Comparison of ENCODE assay signal across 17 cellular contexts in the genomic region with DNA sequence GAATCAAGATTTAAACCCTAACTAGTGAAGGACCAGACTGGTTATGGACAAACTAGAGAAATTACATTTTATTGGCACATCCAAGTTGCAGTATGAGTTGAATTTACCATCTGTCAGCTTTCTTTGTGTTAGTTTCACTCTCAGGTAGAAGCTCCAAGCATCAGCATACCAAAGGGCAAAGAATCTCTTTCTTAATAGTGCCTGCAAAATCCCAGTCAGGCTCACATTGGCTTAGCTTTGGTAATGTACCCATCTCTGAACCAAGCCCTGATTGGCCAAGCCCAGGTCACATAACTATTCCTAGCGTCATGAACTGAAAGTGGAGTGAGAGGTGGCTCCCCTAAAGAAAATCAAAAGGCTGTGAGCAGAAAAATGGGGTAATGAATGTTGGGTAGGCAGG.
A peak's percentile ranks its signal among the peaks of the same experiment; 100 is the strongest.
DNase-seq lines count a peak whose midpoint lies in the region; ATAC-seq, FAIRE-seq and TF ChIP-seq lines count a peak whose summit lies in the region.
"Had no signal": no experiment of that assay in that cellular context is flagged by ENCODE, and none has a peak within 500 bp of the region (broad histone marks: within the 10 kb centered on the region; RNA-seq: fewer than 3 reads in every experiment).

No MANE protein-coding gene starts in this region.

- FAIRE-seq in GM12878 (lab: Jason Lieb, UNC): no peak
- FAIRE-seq: keratinocyte had no signal

- H2AFZ ChIP-seq in GM12878 (ENCODE audit: control insufficient read depth, low read depth, low read length): peak overlapping the region; percentile 38

- no peaks in the 10 kb centered on the region for H3K27me3 Mint-ChIP-seq in T-helper 2 cell treated with Interferon-gamma antibody and Interleukin-4, amounts not matched to agents 5 μg/mL and 100 μg/mL, for 36 hours (ENCODE audit: low read depth)
- H3K27me3 Mint-ChIP-seq: activated naive CD8-positive, alpha-beta T cell treated with anti-CD3 and anti-CD28 coated beads, Interleukin-2, amount 10 ng/mL, durations not matched to agents 7 days and 5 days had no signal

- H3K9me3 Mint-ChIP-seq in T-helper 2 cell treated with Interferon-gamma antibody and Interleukin-4, amounts not matched to agents 5 μg/mL and 100 μg/mL, for 36 hours: no peaks in the 10 kb centered on the region
- H3K9me3 Mint-ChIP-seq: activated naive CD8-positive, alpha-beta T cell treated with anti-CD3 and anti-CD28 coated beads, Interleukin-2, amount 10 ng/mL, durations not matched to agents 7 days and 5 days; T-cell had no signal

- WGBS in GM12878 (ENCODE audit: insufficient coverage, insufficient replicate concordance, low lambda C conversion rate, missing lambda C conversion rate): 0% methylated on average over 1 of the region's 1 CpG
- 60 to 75% (median 65%) methylated on average over 1 of the region's 1 CpG for WGBS in psoas muscle, 3 donors

- CTCF ChIA-PET in GM12878 (lab: Yijun Ruan, JAX): interaction anchor here (5.2 to 50.9 kb wide), 4 partner anchors 10 to 418 kb away, joined by 31 to 939 read pairs (median 172); a partner anchor contains a TSS

- SMC1A ChIA-PET in GM12878 (lab: Charles Lee; ENCODE audit: uncharacterized antibody, unreplicated experiment): interaction anchor here (0.9 to 12.1 kb wide), 12 partner anchors 11 to 391 kb away, joined by 3 to 234 read pairs (median 4); no protein-coding TSS in a partner anchor

- 0 out of 4 replicates have a peak, but pooled peaks of 1 of the 2 experiments have one; percentile 27 for TF ChIP-seq EP300 in GM12878 (IDR thresholded peaks at IDR 0.05; ENCODE audit: borderline replicate concordance in 1 of 2, control insufficient read depth in 1 of 2, low read depth in 2 of 2, low read length in 2 of 2)

- peaks cover 72% of the 10 kb centered on the region for H3K4me1 ChIP-seq in left ventricle myocardium inferior
- H3K4me1 ChIP-seq in GM12878 (ENCODE audit: control insufficient read depth, insufficient read depth, low read length): peaks cover 43% of the 10 kb centered on the region
- H3K4me1 ChIP-seq in psoas muscle: peaks cover 15% of the 10 kb centered on the region

- intact Hi-C loops in left ventricle myocardium inferior (cut with micrococcal nuclease): loop anchor here (5.0 kb wide), 1 partner anchor 34 kb away; no protein-coding TSS in a partner anchor
- intact Hi-C loops in Right ventricle myocardium superior (cut with DNase I): loop anchor here (5.0 kb wide), 1 partner anchor 556 kb away; no protein-coding TSS in a partner anchor
- intact Hi-C loops in GM12878 (cut with micrococcal nuclease; ENCODE audit: unreplicated experiment): no loop called here
- intact Hi-C loops in psoas muscle (cut with DNase I): no loop called here

- no peak for TF ChIP-seq CTCF in left ventricle myocardium inferior (IDR thresholded peaks at IDR 0.05; ENCODE audit: borderline replicate concordance)
- no peak for TF ChIP-seq CTCF in GM12878 (IDR thresholded peaks at IDR 0.05 in 2 of 3, conservative IDR thresholded peaks at IDR 0.05 in 1 of 3; ENCODE audit: control insufficient read depth in 2 of 3, extremely low read depth in 1 of 3, insufficient read depth in 1 of 3, low read depth in 3 of 3, low read length in 3 of 3)
- TF ChIP-seq CTCF in psoas muscle (IDR thresholded peaks at IDR 0.05): no peak

- no TSS peak for BruUV-seq in GM12878 (replicated peaks; lab: Mats Ljungman, UMichigan)

- H4K20me1 ChIP-seq in GM12878 (ENCODE audit: control insufficient read depth, insufficient read depth): no peaks in the 10 kb centered on the region

- no peak for TF ChIP-seq POLR2A in GM12878 (IDR thresholded peaks at IDR 0.05; ENCODE audit: low read depth, low read length)

- POLR2A ChIA-PET in GM12878 (lab: Charles Lee): interaction anchor here (0.6 to 6.8 kb wide), 5 partner anchors 10 to 545 kb away, joined by 3 to 84 read pairs (median 3); no protein-coding TSS in a partner anchor

- no peaks in the 10 kb centered on the region for H3K36me3 Mint-ChIP-seq in T-helper 2 cell treated with Interferon-gamma antibody and Interleukin-4, amounts not matched to agents 5 μg/mL and 100 μg/mL, for 36 hours (ENCODE audit: low read depth)
- H3K36me3 Mint-ChIP-seq: T-cell had no signal

- H3K4me1 Mint-ChIP-seq in T-helper 2 cell treated with Interferon-gamma antibody and Interleukin-4, amounts not matched to agents 5 μg/mL and 100 μg/mL, for 36 hours (ENCODE audit: low read depth): peaks cover 50% of the 10 kb centered on the region

- no peak overlapping the region for H3K27ac Mint-ChIP-seq in T-helper 2 cell treated with Interferon-gamma antibody and Interleukin-4, amounts not matched to agents 5 μg/mL and 100 μg/mL, for 36 hours
- H3K27ac Mint-ChIP-seq: activated naive CD8-positive, alpha-beta T cell treated with anti-CD3 and anti-CD28 coated beads, Interleukin-2, amount 10 ng/mL, durations not matched to agents 7 days and 5 days had no signal

- TF ChIP-seq RAD21 in GM12878 (IDR thresholded peaks at IDR 0.05; ENCODE audit: insufficient read depth, low read depth, low read length): no peak

- H3K9me3 ChIP-seq in left ventricle myocardium inferior (replicated peaks): no peaks in the 10 kb centered on the region
- no peaks in the 10 kb centered on the region; the same call in 2 of the 3 replicates for H3K9me3 ChIP-seq in GM12878 (replicated peaks; ENCODE audit: control insufficient read depth, insufficient read depth, low read length)
- H3K9me3 ChIP-seq in psoas muscle: no peaks in the 10 kb centered on the region

- peaks cover 5% of the 10 kb centered on the region for H3K79me2 ChIP-seq in GM12878 (ENCODE audit: control insufficient read depth, insufficient read depth, low read length)

- H3K36me3 ChIP-seq in left ventricle myocardium inferior (no peaks in the 10 kb centered on the region), GM12878 (ENCODE audit: control insufficient read depth in 2 of 2, insufficient read depth in 2 of 2, low read length in 1 of 2) (no peaks in the 10 kb centered on the region), psoas muscle (ENCODE audit: insufficient read depth in 1 of 2, low read depth in 1 of 2) (no peaks in the 10 kb centered on the region)

- H3K27me3 ChIP-seq in left ventricle myocardium inferior (ENCODE audit: low read depth) (no peaks in the 10 kb centered on the region), GM12878 (replicated peaks in 1 of 2; ENCODE audit: control insufficient read depth in 2 of 2, insufficient read depth in 2 of 2, low read length in 1 of 2) (no peaks in the 10 kb centered on the region), psoas muscle (ENCODE audit: insufficient read depth in 3 of 3, low read length in 2 of 3) (no peaks in the 10 kb centered on the region)

- peak overlapping the region; percentile 76 for H3K4me3 ChIP-seq in left ventricle myocardium inferior
- H3K4me3 ChIP-seq in GM12878: no peak overlapping the region
- no peak overlapping the region for H3K4me3 ChIP-seq in psoas muscle

- DNase-seq in left ventricle myocardium inferior (no peak), Right ventricle myocardium superior (no peak), GM12878 (ENCODE audit: low read depth, low spot score) (peak; percentile 64), psoas muscle (no peak), superior temporal gyrus (ENCODE audit: extremely low spot score) (no peak)
- DNase-seq in T-helper 2 cell treated with Interferon-gamma antibody and Interleukin-4, amounts not matched to agents 5 μg/mL and 100 μg/mL, for 36 hours (ENCODE audit: low spot score): no peak
- DNase-seq: activated naive CD8-positive, alpha-beta T cell treated with anti-CD3 and anti-CD28 coated beads, Interleukin-2, amount 10 ng/mL, durations not matched to agents 7 days and 5 days; COR-L47; EL; Kasumi-1; midbrain; NCI-H1436 treated with DMSO at 0.1 percent for 48 hours; T-cell had no signal

- in situ Hi-C loops in GM12878 (cut with MboI): no loop called here

- ATAC-seq in Right ventricle myocardium superior (ENCODE audit: poor library complexity) (no peak), GM18861 (IDR thresholded peaks at IDR 0.05; ENCODE audit: unreplicated experiment) (peak; percentile 21), HG03064 (IDR thresholded peaks at IDR 0.05; ENCODE audit: low read depth, unreplicated experiment) (peak; percentile 15), GM12878 (peak; percentile 16), psoas muscle (no peak)
- ATAC-seq: esophagus mucosa, T-cell had no signal

- H3K9ac ChIP-seq in GM12878 (ENCODE audit: control insufficient read depth, insufficient read depth, low read length): no peak overlapping the region; the same call in 1 of the 2 replicates

- peak overlapping the region; percentile 56 for H3K4me2 ChIP-seq in GM12878 (ENCODE audit: control insufficient read depth, insufficient read depth)

- H3K4me3 Mint-ChIP-seq in T-helper 2 cell treated with Interferon-gamma antibody and Interleukin-4, amounts not matched to agents 5 μg/mL and 100 μg/mL, for 36 hours: no peak overlapping the region
- H3K4me3 Mint-ChIP-seq: activated naive CD8-positive, alpha-beta T cell treated with anti-CD3 and anti-CD28 coated beads, Interleukin-2, amount 10 ng/mL, durations not matched to agents 7 days and 5 days; T-cell had no signal

- H3K27ac ChIP-seq in left ventricle myocardium inferior (replicated peaks) (peak overlapping the region; percentile 100), GM12878 (ENCODE audit: control insufficient read depth, insufficient read depth) (no peak overlapping the region), psoas muscle (no peak overlapping the region)

- RAD21 ChIA-PET in GM12878 (lab: Charles Lee; ENCODE audit: unreplicated experiment): interaction anchor here (0.6 to 12.0 kb wide), 10 partner anchors 12 to 939 kb away, joined by 3 to 153 read pairs (median 4); no protein-coding TSS in a partner anchor

TF ChIP-seq in GM12878, 131 proteins besides CTCF, POLR2A, EP300 and RAD21 (continues in another document):
- TF ChIP-seq CBFB (IDR thresholded peaks at IDR 0.05; ENCODE audit: low read depth): no peak
- TF ChIP-seq EED (IDR thresholded peaks at IDR 0.05; ENCODE audit: low read depth): 0 out of 2 replicates have a peak, but pooled peaks have one; percentile 27
- no peak for TF ChIP-seq NFXL1 (IDR thresholded peaks at IDR 0.05; ENCODE audit: borderline replicate concordance)
- no peak for TF ChIP-seq WRNIP1 (IDR thresholded peaks at IDR 0.05; ENCODE audit: borderline replicate concordance, low read depth, low read length)
- TF ChIP-seq, protein P1, sequence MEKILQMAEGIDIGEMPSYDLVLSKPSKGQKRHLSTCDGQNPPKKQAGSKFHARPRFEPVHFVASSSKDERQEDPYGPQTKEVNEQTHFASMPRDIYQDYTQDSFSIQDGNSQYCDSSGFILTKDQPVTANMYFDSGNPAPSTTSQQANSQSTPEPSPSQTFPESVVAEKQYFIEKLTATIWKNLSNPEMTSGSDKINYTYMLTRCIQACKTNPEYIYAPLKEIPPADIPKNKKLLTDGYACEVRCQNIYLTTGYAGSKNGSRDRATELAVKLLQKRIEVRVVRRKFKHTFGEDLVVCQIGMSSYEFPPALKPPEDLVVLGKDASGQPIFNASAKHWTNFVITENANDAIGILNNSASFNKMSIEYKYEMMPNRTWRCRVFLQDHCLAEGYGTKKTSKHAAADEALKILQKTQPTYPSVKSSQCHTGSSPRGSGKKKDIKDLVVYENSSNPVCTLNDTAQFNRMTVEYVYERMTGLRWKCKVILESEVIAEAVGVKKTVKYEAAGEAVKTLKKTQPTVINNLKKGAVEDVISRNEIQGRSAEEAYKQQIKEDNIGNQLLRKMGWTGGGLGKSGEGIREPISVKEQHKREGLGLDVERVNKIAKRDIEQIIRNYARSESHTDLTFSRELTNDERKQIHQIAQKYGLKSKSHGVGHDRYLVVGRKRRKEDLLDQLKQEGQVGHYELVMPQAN (conservative IDR thresholded peaks at IDR 0.05): no peak

Comparison
In these comparisons a context has a peak if more than half of its experiments do, and no peak if none do; other contexts are left out.
1. ATAC-seq: peak in GM18861 (single experiment), HG03064 (single experiment) and GM12878 (single experiment); none in Right ventricle myocardium superior (single experiment) and psoas muscle (0 of 4).
2. intact Hi-C loops: an anchor here in left ventricle myocardium inferior (5.0 kb wide) and Right ventricle myocardium superior (5.0 kb wide); none called in GM12878 and psoas muscle.